8 cellular contexts compared by ENCODE assay signal in the genomic region with DNA sequence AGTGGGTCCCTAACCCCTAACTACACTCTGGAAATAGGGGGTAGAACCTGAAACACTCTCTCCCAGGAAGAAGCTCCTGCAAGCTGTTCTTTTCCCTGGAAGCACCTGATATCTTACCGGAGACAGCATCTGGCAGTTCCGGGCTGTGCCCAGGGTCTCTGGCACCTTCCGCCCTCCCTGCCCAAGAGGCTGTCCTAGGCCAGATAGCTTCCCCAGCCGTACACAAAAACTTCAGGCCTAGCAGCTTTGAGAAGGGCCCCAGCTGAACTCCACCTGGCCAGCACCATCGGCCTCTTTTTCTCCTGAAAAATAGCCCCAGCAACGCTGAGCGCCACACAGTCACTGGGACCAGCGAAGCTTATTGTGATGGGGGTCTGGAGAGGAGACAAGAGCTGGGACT. TPM values are rescaled to one million over a fixed set of nuclear protein-coding genes. Genes with fewer than 3 reads are reported as not detected.
DNase-seq lines count a peak whose midpoint lies in the region; ATAC-seq, FAIRE-seq and TF ChIP-seq lines count a peak whose summit lies in the region.

No MANE protein-coding gene starts in this region.

- H3K9ac ChIP-seq in HCT116 (ENCODE audit: low read length) (no peak overlapping the region), iPS-18a (ENCODE audit: low read length) (no peak overlapping the region)

- 0 out of 2 replicates have a peak, but pooled peaks cover 5% of the 10 kb centered on the region for H3K79me2 ChIP-seq in HCT116 (ENCODE audit: insufficient read depth, low read length)

- no peak for TF ChIP-seq RAD21 in HCT116 (IDR thresholded peaks at IDR 0.05; ENCODE audit: low read depth)

- DNase-seq in HCT116 (ENCODE audit: low read depth, low spot score): no peak
- peak; percentile 86 for DNase-seq in spleen
- no peak for DNase-seq in islet precursor cell
- no peak for DNase-seq in NCI-H446 treated with DMSO at 0.1 percent for 48 hours (lab: John Stamatoyannopoulos, UW)
- DNase-seq in urothelium cell line (ENCODE audit: low spot score): no peak

- H3K4me3 ChIP-seq in HCT116 (replicated peaks in 1 of 2; ENCODE audit: low read depth in 1 of 2, low read length in 2 of 2) (peak overlapping the region in 1 of 2 experiments; percentile 90; a peak in 1 of 4 replicates), WI38 (ENCODE audit: low read depth, low read length) (peak overlapping the region; percentile 72), iPS-18a (ENCODE audit: low read length) (peak overlapping the region; percentile 97), spleen (peak overlapping the region in 5 of 8 donors; percentile 44 to 85 (median 60))

- H3K27me3 ChIP-seq in HCT116 (ENCODE audit: insufficient read depth, low read length) (no peaks in the 10 kb centered on the region), iPS-18a (ENCODE audit: control insufficient read depth, insufficient read depth, low read length) (peaks cover 68% of the 10 kb centered on the region), spleen (replicated peaks in 1 of 7) (peaks cover 15 to 53% (median 45%) of the 10 kb centered on the region in 7 donors)

- H3K9me3 ChIP-seq in HCT116 (ENCODE audit: control insufficient read depth in 1 of 2, insufficient read depth in 1 of 2, low read depth in 1 of 2, low read length in 2 of 2): no peaks in the 10 kb centered on the region
- H3K9me3 ChIP-seq in iPS-18a (ENCODE audit: control insufficient read depth, low read depth, low read length): no peaks in the 10 kb centered on the region
- H3K9me3 ChIP-seq in spleen: peaks cover 0 to 4% (median 0%) of the 10 kb centered on the region in 8 donors

- peaks cover 0 to 10% of the 10 kb centered on the region in 2 experiments; a peak in 2 of 4 replicates for H3K4me1 ChIP-seq in HCT116 (ENCODE audit: control insufficient read depth in 1 of 2, insufficient read depth in 2 of 2, low read length in 2 of 2)
- peaks cover 14% of the 10 kb centered on the region for H3K4me1 ChIP-seq in iPS-18a (ENCODE audit: control insufficient read depth, low read depth, low read length)
- H3K4me1 ChIP-seq in spleen: peaks cover 14 to 44% (median 37%) of the 10 kb centered on the region in 6 donors

- no peak for ATAC-seq in HCT116
- ATAC-seq in HG03139 (IDR thresholded peaks at IDR 0.05; ENCODE audit: unreplicated experiment): no peak

- no peak for FAIRE-seq in urothelium cell line (lab: Jason Lieb, UNC)

- WGBS in spleen, 5 donors: 82 to 87% (median 86%) methylated on average over 8 of the region's 8 CpGs

- peak overlapping the region; percentile 84 for H3K4me2 ChIP-seq in HCT116 (ENCODE audit: low read length)

- intact Hi-C loops in HCT116 (cut with micrococcal nuclease) (loop anchor here (2.0 kb wide), 1 partner anchor 514 kb away; no protein-coding TSS in a partner anchor), spleen (cut with DNase I; ENCODE audit: low total_unique reads) (loop anchor here (5.0 to 10.0 kb wide), 2 partner anchors 516 to 786 kb away; partner anchors contain the start of gene RDH14)

- H3K36me3 ChIP-seq in HCT116 (ENCODE audit: control insufficient read depth in 1 of 2, insufficient read depth in 2 of 2, low read length in 2 of 2): no peaks in the 10 kb centered on the region; a peak in 1 of 4 replicates
- no peaks in the 10 kb centered on the region for H3K36me3 ChIP-seq in iPS-18a (ENCODE audit: control insufficient read depth, low read depth, low read length)
- no peaks in the 10 kb centered on the region for H3K36me3 ChIP-seq in spleen

- RAD21 ChIA-PET in HCT116 (lab: Charles Lee; ENCODE audit: low non-redundant PET in 1 of 2, low total read pairs in 2 of 2, uncharacterized antibody in 2 of 2, unreplicated experiment in 2 of 2): no interaction called here

- no peaks in the 10 kb centered on the region for H4K20me1 ChIP-seq in HCT116 (ENCODE audit: insufficient read depth)

- POLR2A ChIA-PET in HCT116 (lab: Charles Lee): no interaction called here

- TF ChIP-seq CTCF in HCT116 (IDR thresholded peaks at IDR 0.05 in 2 of 3, conservative IDR thresholded peaks at IDR 0.05 in 1 of 3; ENCODE audit: borderline replicate concordance in 1 of 3, insufficient read depth in 1 of 3, low read depth in 2 of 3, low read length in 2 of 3) (no peak), WI38 (IDR thresholded peaks at IDR 0.05; ENCODE audit: low read depth, low read length) (no peak), spleen (IDR thresholded peaks at IDR 0.05 in 8 of 11, conservative IDR thresholded peaks at IDR 0.05 in 3 of 11) (no peak)

- H3K27ac ChIP-seq in HCT116 (ENCODE audit: low read depth, low read length): no peak overlapping the region
- H3K27ac ChIP-seq in iPS-18a (ENCODE audit: low read length): no peak overlapping the region
- peak overlapping the region in 3 of 8 donors; percentile 92 to 95 (median 95) for H3K27ac ChIP-seq in spleen

- no peaks in the 10 kb centered on the region for H3K9me2 ChIP-seq in HCT116 (ENCODE audit: insufficient read depth)

- no TSS peak for BruUV-seq in HCT116 (replicated peaks; lab: Mats Ljungman, UMichigan)

- TF ChIP-seq POLR2A in HCT116 (IDR thresholded peaks at IDR 0.05; ENCODE audit: borderline replicate concordance, extremely low read depth, insufficient read depth, insufficient read length) (no peak), spleen (IDR thresholded peaks at IDR 0.05) (no peak)

- no peak overlapping the region for H2AFZ ChIP-seq in HCT116 (ENCODE audit: low read depth, low read length, poor library complexity, severe bottlenecking)

- CTCF ChIA-PET in HCT116 (lab: Charles Lee): interaction anchor here (0.6 to 0.8 kb wide), 2 partner anchors 12 to 355 kb away, joined by 3 read pairs; no protein-coding TSS in a partner anchor

TF ChIP-seq in HCT116, 20 proteins besides CTCF, POLR2A, EP300 and RAD21:
- TF ChIP-seq SIN3A (IDR thresholded peaks at IDR 0.05; ENCODE audit: low read depth) (no peak), YY1 (IDR thresholded peaks at IDR 0.05; ENCODE audit: extremely low read depth, insufficient replicate concordance, low read depth, low read length) (no peak), SP1 (IDR thresholded peaks at IDR 0.05; ENCODE audit: low read depth) (no peak), ZFX (IDR thresholded peaks at IDR 0.05) (no peak), CEBPB (IDR thresholded peaks at IDR 0.05; ENCODE audit: low read depth) (no peak), JUND (IDR thresholded peaks at IDR 0.05) (no peak), FOSL1 (IDR thresholded peaks at IDR 0.05; ENCODE audit: low read depth) (no peak), SRF (IDR thresholded peaks at IDR 0.05; ENCODE audit: low read depth) (no peak)
- TF ChIP-seq, protein P1, sequence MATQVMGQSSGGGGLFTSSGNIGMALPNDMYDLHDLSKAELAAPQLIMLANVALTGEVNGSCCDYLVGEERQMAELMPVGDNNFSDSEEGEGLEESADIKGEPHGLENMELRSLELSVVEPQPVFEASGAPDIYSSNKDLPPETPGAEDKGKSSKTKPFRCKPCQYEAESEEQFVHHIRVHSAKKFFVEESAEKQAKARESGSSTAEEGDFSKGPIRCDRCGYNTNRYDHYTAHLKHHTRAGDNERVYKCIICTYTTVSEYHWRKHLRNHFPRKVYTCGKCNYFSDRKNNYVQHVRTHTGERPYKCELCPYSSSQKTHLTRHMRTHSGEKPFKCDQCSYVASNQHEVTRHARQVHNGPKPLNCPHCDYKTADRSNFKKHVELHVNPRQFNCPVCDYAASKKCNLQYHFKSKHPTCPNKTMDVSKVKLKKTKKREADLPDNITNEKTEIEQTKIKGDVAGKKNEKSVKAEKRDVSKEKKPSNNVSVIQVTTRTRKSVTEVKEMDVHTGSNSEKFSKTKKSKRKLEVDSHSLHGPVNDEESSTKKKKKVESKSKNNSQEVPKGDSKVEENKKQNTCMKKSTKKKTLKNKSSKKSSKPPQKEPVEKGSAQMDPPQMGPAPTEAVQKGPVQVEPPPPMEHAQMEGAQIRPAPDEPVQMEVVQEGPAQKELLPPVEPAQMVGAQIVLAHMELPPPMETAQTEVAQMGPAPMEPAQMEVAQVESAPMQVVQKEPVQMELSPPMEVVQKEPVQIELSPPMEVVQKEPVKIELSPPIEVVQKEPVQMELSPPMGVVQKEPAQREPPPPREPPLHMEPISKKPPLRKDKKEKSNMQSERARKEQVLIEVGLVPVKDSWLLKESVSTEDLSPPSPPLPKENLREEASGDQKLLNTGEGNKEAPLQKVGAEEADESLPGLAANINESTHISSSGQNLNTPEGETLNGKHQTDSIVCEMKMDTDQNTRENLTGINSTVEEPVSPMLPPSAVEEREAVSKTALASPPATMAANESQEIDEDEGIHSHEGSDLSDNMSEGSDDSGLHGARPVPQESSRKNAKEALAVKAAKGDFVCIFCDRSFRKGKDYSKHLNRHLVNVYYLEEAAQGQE (IDR thresholded peaks at IDR 0.05; ENCODE audit: low read depth): no peak

RNA-seq across cellular contexts. Expression of gene OSR1, which starts 9.7 kb away (rescaled TPM):
- total RNA-seq in HCT116 (2021; ENCODE audit: unreplicated experiment): 2.6 TPM
- polyA plus RNA-seq in HCT116 (2012): 1.1 TPM in 2 replicates
- under 1 TPM in 2 of 7 donors, not detected in 5; 0.23 to 0.32 TPM for total RNA-seq in spleen
- polyA plus RNA-seq in spleen: 1 to 10 TPM in 1 of 3 donors, under 1 TPM in 2; 0.04 to 1.4 (median 0.13) TPM
